ENCODE assay signal across 34 cellular contexts in genomic region chr3:138624518-138624917, GRCh38.
"Had no signal": no experiment of that assay in that cellular context is flagged by ENCODE, and none has a peak within 500 bp of the region (broad histone marks: within the 10 kb centered on the region; RNA-seq: fewer than 3 reads in every experiment).

No MANE protein-coding gene starts in this region.

- H3K9me3 ChIP-seq: MG63 had no signal

- DNase-seq: Karpas-422, Kasumi-1, MG63, MM.1S, MV-4-11, NCI-H1048, NCI-H1092, NCI-H1092 treated with DMSO at 0.1 percent for 48 hours, NCI-H1105, NCI-H1105 treated with DMSO at 0.1 percent for 48 hours, NCI-H1417, NCI-H1417 treated with DMSO at 0.1 percent for 48 hours, NCI-H1436, NCI-H1436 treated with DMSO at 0.1 percent for 48 hours, NCI-H146, NCI-H1694, NCI-H1694 treated with DMSO at 0.1 percent for 48 hours, NCI-H187, NCI-H187 treated with DMSO at 0.1 percent for 48 hours, NCI-H1930, NCI-H2029, NCI-H2029 treated with DMSO at 0.1 percent for 48 hours, NCI-H2081, NCI-H2081 treated with DMSO at 0.1 percent for 48 hours, NCI-H2107, NCI-H2171, NCI-H2171 treated with DMSO at 0.1 percent for 48 hours, NCI-H2227 treated with DMSO at 0.1 percent for 48 hours, NCI-H226, NCI-H345, NCI-H446, NCI-H446 treated with DMSO at 0.1 percent for 48 hours, NCI-H510A, NCI-H510A treated with DMSO at 0.1 percent for 48 hours had no signal

- H3K27me3 ChIP-seq: MG63 had no signal

- H3K4me3 ChIP-seq: MG63 had no signal

- H3K36me3 ChIP-seq: MG63 had no signal
